7 cellular contexts compared by ENCODE assay signal in the genomic region with DNA sequence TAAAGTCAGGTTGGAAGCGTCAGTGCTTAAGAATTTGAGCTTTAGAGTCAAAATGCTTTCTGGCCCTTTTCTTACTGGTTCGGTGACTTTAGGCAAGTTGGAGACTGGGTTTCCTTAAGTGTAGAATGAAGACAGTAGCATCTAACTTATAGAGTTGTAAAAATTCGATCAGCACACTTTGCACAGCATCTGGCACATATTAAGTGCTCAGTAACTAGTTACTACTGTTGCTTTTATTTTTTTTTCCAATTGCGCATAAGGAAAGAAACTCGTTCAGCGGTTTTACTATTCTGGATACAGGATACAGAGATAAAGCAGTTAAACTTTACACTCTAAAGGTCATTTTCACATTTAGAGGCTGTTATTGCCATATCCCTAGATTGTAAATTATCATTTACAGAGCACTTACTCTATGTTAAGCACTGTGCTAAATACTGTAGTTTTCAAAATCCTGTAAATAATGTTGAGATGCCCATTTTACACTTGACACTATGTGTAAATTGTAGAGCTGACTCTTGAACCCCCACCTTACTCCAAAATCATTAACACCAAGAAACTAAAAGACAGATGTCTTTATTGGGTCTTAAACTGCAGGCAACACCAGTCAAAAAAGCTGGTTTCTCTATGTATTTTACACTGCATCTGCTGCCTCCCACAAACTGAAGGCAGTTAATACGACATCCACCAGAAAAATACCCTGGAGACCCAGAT. TPM values are rescaled to one million over a fixed set of nuclear protein-coding genes. Genes with fewer than 3 reads are reported as not detected.
DNase-seq lines count a peak whose midpoint lies in the region; TF ChIP-seq lines count a peak whose summit lies in the region.

No MANE protein-coding gene starts in this region.

- TF ChIP-seq CTCF in HFFc6 (IDR thresholded peaks at IDR 0.05) (no peak), hepatocyte (IDR thresholded peaks at IDR 0.05; ENCODE audit: poor library complexity) (no peak), spleen (IDR thresholded peaks at IDR 0.05 in 8 of 11, conservative IDR thresholded peaks at IDR 0.05 in 3 of 11) (no peak)

- WGBS in hepatocyte (ENCODE audit: low lambda C conversion rate, missing lambda C conversion rate), result 19% methylated on average over 7 of the region's 7 CpGs
- WGBS in spleen, 5 donors, result 20 to 29% (median 25%) methylated on average over 7 of the region's 7 CpGs

- H3K36me3 ChIP-seq in hepatocyte (replicated peaks; ENCODE audit: insufficient read depth, low read depth) (peaks cover 3% of the 10 kb centered on the region), spleen (peaks cover 4 to 67% (median 45%) of the 10 kb centered on the region in 6 donors)

- peak overlapping the region; percentile 77 for H3K4me3 ChIP-seq in hepatocyte
- peak overlapping the region; percentile 74 to 97 (median 94) for H3K4me3 ChIP-seq in spleen

- H3K9me3 ChIP-seq in hepatocyte (ENCODE audit: low read depth) (no peaks in the 10 kb centered on the region), spleen (no peaks in the 10 kb centered on the region)

- CTCF ChIA-PET in activated CD4-positive, alpha-beta memory T cell treated with anti-CD3 and anti-CD28 coated beads, Interleukin-2, amount 10 ng/mL, durations not matched to agents 7 days and 5 days (lab: Charles Lee), result interaction anchor here (1.0 to 2.0 kb wide), 2 partner anchors 95 to 99 kb away, joined by 4 to 7 read pairs; no protein-coding TSS in a partner anchor

- H3K36me3 Mint-ChIP-seq in HFFc6 (ENCODE audit: low read depth), result peaks cover 58% of the 10 kb centered on the region
- peaks cover 69% of the 10 kb centered on the region for H3K36me3 Mint-ChIP-seq in activated CD4-positive, alpha-beta memory T cell treated with anti-CD3 and anti-CD28 coated beads, Interleukin-2, amount 10 ng/mL, durations not matched to agents 7 days and 5 days (ENCODE audit: low read depth)

- H3K9me3 Mint-ChIP-seq in HFFc6, result peaks cover 4% of the 10 kb centered on the region; the same call in 1 of the 2 replicates
- H3K9me3 Mint-ChIP-seq in activated CD4-positive, alpha-beta memory T cell treated with anti-CD3 and anti-CD28 coated beads, Interleukin-2, amount 10 ng/mL, durations not matched to agents 7 days and 5 days, result no peaks in the 10 kb centered on the region

- TF ChIP-seq POLR2A in spleen (IDR thresholded peaks at IDR 0.05), result no peak

- peaks cover 29% of the 10 kb centered on the region for H4K20me1 ChIP-seq in hepatocyte (ENCODE audit: insufficient read depth, poor library complexity, severe bottlenecking)

- H3K79me2 ChIP-seq in hepatocyte, result peaks cover 50% of the 10 kb centered on the region

- H2AFZ ChIP-seq in hepatocyte, result peak overlapping the region; percentile 89

- peak overlapping the region; percentile 92 for H3K4me3 Mint-ChIP-seq in HFFc6
- H3K4me3 Mint-ChIP-seq in activated CD4-positive, alpha-beta memory T cell treated with anti-CD3 and anti-CD28 coated beads, Interleukin-2, amount 10 ng/mL, durations not matched to agents 7 days and 5 days, result peak overlapping the region; percentile 91

- H3K4me1 ChIP-seq in hepatocyte (ENCODE audit: insufficient read depth) (peaks cover 16% of the 10 kb centered on the region), spleen (peaks cover 12 to 83% (median 48%) of the 10 kb centered on the region in 6 donors)

- H3K27ac Mint-ChIP-seq in HFFc6, result peak overlapping the region; percentile 99
- peak overlapping the region; percentile 76 for H3K27ac Mint-ChIP-seq in activated CD4-positive, alpha-beta memory T cell treated with anti-CD3 and anti-CD28 coated beads, Interleukin-2, amount 10 ng/mL, durations not matched to agents 7 days and 5 days

- peaks cover 71% of the 10 kb centered on the region for H3K4me1 Mint-ChIP-seq in HFFc6 (ENCODE audit: low read depth)
- H3K4me1 Mint-ChIP-seq in activated CD4-positive, alpha-beta memory T cell treated with anti-CD3 and anti-CD28 coated beads, Interleukin-2, amount 10 ng/mL, durations not matched to agents 7 days and 5 days, result peaks cover 62% of the 10 kb centered on the region

- intact Hi-C loops in spleen (cut with DNase I; ENCODE audit: low total_unique reads), result no loop called here

- H3K27ac ChIP-seq in hepatocyte, result peak overlapping the region; percentile 97
- peak overlapping the region; percentile 89 to 95 (median 92) for H3K27ac ChIP-seq in spleen

- H3K4me2 ChIP-seq in hepatocyte, result peak overlapping the region; percentile 86

- no peaks in the 10 kb centered on the region for H3K9me2 ChIP-seq in hepatocyte (replicated peaks; ENCODE audit: insufficient read depth)

- DNase-seq in HFFc6 (no peak), hepatocyte (ENCODE audit: low spot score) (no peak), spleen (no peak), NCI-H774 (lab: John Stamatoyannopoulos, UW) (no peak), NCI-H146 (lab: John Stamatoyannopoulos, UW) (no peak), NCI-H510A treated with DMSO at 0.1 percent for 48 hours (lab: John Stamatoyannopoulos, UW) (no peak)
- DNase-seq in activated CD4-positive, alpha-beta memory T cell treated with anti-CD3 and anti-CD28 coated beads, Interleukin-2, amount 10 ng/mL, durations not matched to agents 7 days and 5 days, result no peak

- H3K27me3 Mint-ChIP-seq in HFFc6 (ENCODE audit: insufficient read depth), result peaks cover 31% of the 10 kb centered on the region
- H3K27me3 Mint-ChIP-seq in activated CD4-positive, alpha-beta memory T cell treated with anti-CD3 and anti-CD28 coated beads, Interleukin-2, amount 10 ng/mL, durations not matched to agents 7 days and 5 days, result no peaks in the 10 kb centered on the region

- POLR2A ChIA-PET in activated CD4-positive, alpha-beta memory T cell treated with anti-CD3 and anti-CD28 coated beads, Interleukin-2, amount 10 ng/mL, durations not matched to agents 7 days and 5 days (lab: Charles Lee), result interaction anchor here (0.7 to 23.9 kb wide), 16 partner anchors 12 to 254 kb away, joined by 3 to 503 read pairs (median 4); partner anchors contain the start of genes CPNE1, PHF20, RBM12 and RBM39

- H3K27me3 ChIP-seq in hepatocyte, result no peaks in the 10 kb centered on the region
- H3K27me3 ChIP-seq in spleen (replicated peaks in 1 of 7), result no peaks in the 10 kb centered on the region

RNA-seq across cellular contexts. Expression of gene ROMO1, which starts 0.9 kb away (rescaled TPM):
- total RNA-seq in HFFc6 (2021; fragmentation: NEBNext Ultra II Directional; extraction: Animal tissue kit (Norgen Biotek cat#: 25700)), result 100 to 1,000 TPM; 158 to 236 (median 195) TPM
- 100 to 1,000 TPM in 1 of 2 experiments, 10 to 100 TPM in 1; 98.4 to 114 TPM for total RNA-seq in activated CD4-positive, alpha-beta memory T cell treated with anti-CD3 and anti-CD28 coated beads, Interleukin-2, amount 10 ng/mL, durations not matched to agents 7 days and 5 days
- 285 and 383 TPM in 2 replicates for total RNA-seq in hepatocyte
- 629 and 634 TPM in 2 replicates for polyA plus RNA-seq in hepatocyte
- total RNA-seq in spleen, result 100 to 1,000 TPM in 3 of 7 donors, 10 to 100 TPM in 4; 66.2 to 166 (median 75.7) TPM
- 100 to 1,000 TPM; 333 to 372 (median 354) TPM for polyA plus RNA-seq in spleen

RNA-seq across cellular contexts. Expression of gene NFS1, which starts 0.9 kb away (rescaled TPM):
- total RNA-seq in HFFc6 (2021; fragmentation: NEBNext Ultra II Directional; extraction: Animal tissue kit (Norgen Biotek cat#: 25700)), result 10 to 100 TPM; 28.6 to 40.6 (median 34.6) TPM
- total RNA-seq in activated CD4-positive, alpha-beta memory T cell treated with anti-CD3 and anti-CD28 coated beads, Interleukin-2, amount 10 ng/mL, durations not matched to agents 7 days and 5 days, result 10 to 100 TPM; 28.3 to 30.8 TPM
- total RNA-seq in hepatocyte (48.5 and 49.0 TPM in 2 replicates), spleen (10 to 100 TPM; 22.8 to 40.8 (median 25.6) TPM)
- polyA plus RNA-seq in hepatocyte (30.2 and 38.1 TPM in 2 replicates), spleen (10 to 100 TPM; 21.3 to 33.8 (median 29.7) TPM)

RNA-seq across cellular contexts. Expression of gene CPNE1, which starts 35.4 kb away (rescaled TPM):
- total RNA-seq in HFFc6 (2021; fragmentation: NEBNext Ultra II Directional; extraction: Animal tissue kit (Norgen Biotek cat#: 25700)), result 100 to 1,000 TPM; 200 to 230 (median 213) TPM
- total RNA-seq in activated CD4-positive, alpha-beta memory T cell treated with anti-CD3 and anti-CD28 coated beads, Interleukin-2, amount 10 ng/mL, durations not matched to agents 7 days and 5 days, result 100 to 1,000 TPM; 239 to 243 TPM
- total RNA-seq in hepatocyte, result 66.9 and 68.9 TPM in 2 replicates
- 91.1 and 93.4 TPM in 2 replicates for polyA plus RNA-seq in hepatocyte
- total RNA-seq in spleen, result 100 to 1,000 TPM in 6 of 7 donors, 10 to 100 TPM in 1; 93.9 to 247 (median 234) TPM
- 100 to 1,000 TPM; 183 to 215 (median 203) TPM for polyA plus RNA-seq in spleen

RNA-seq across cellular contexts. Expression of gene RBM12, which starts 35.4 kb away (rescaled TPM):
- total RNA-seq in HFFc6 (2021; fragmentation: NEBNext Ultra II Directional; extraction: Animal tissue kit (Norgen Biotek cat#: 25700)), result 10 to 100 TPM; 61.5 to 85.3 (median 78.7) TPM
- 100 to 1,000 TPM; 115 to 116 TPM for total RNA-seq in activated CD4-positive, alpha-beta memory T cell treated with anti-CD3 and anti-CD28 coated beads, Interleukin-2, amount 10 ng/mL, durations not matched to agents 7 days and 5 days
- total RNA-seq in hepatocyte (53.7 and 57.3 TPM in 2 replicates), spleen (100 to 1,000 TPM in 1 of 7 donors, 10 to 100 TPM in 6; 44.6 to 100 (median 89.1) TPM)
- polyA plus RNA-seq in hepatocyte (20.6 and 22.5 TPM in 2 replicates), spleen (10 to 100 TPM; 10.6 to 17.9 (median 14.4) TPM)

RNA-seq across cellular contexts. Expression of gene RBM39, which starts 42.0 kb away (rescaled TPM):
- total RNA-seq in HFFc6 (2021; fragmentation: NEBNext Ultra II Directional; extraction: Animal tissue kit (Norgen Biotek cat#: 25700)), result 100 to 1,000 TPM; 162 to 198 (median 185) TPM
- total RNA-seq in activated CD4-positive, alpha-beta memory T cell treated with anti-CD3 and anti-CD28 coated beads, Interleukin-2, amount 10 ng/mL, durations not matched to agents 7 days and 5 days, result 100 to 1,000 TPM; 318 to 331 TPM
- total RNA-seq in hepatocyte (334 and 423 TPM in 2 replicates), spleen (100 to 1,000 TPM; 386 to 649 (median 405) TPM)
- polyA plus RNA-seq in hepatocyte (200 and 260 TPM in 2 replicates), spleen (100 to 1,000 TPM; 287 to 638 (median 423) TPM)
